Comparison of ENCODE assay signal across 29 cellular contexts in genomic region chr2:212929971-212930370, GRCh38.
"Had no signal": no experiment of that assay in that cellular context is flagged by ENCODE, and none has a peak within 500 bp of the region (broad histone marks: within the 10 kb centered on the region; RNA-seq: fewer than 3 reads in every experiment).

No MANE protein-coding gene starts in this region.

- H3K36me3 Mint-ChIP-seq: activated naive CD4-positive, alpha-beta T cell treated with anti-CD3 and anti-CD28 coated beads, Interleukin-2, amount 10 ng/mL, durations not matched to agents 7 days and 5 days; activated naive CD8-positive, alpha-beta T cell; brain had no signal

- H3K27ac Mint-ChIP-seq: activated CD4-positive, alpha-beta T cell treated with anti-CD3 and anti-CD28 coated beads, Interleukin-2, amount 10 ng/mL, durations not matched to agents 24 days and 14 days; activated naive CD4-positive, alpha-beta T cell treated with anti-CD3 and anti-CD28 coated beads, Interleukin-2, amount 10 ng/mL, durations not matched to agents 7 days and 5 days; activated naive CD8-positive, alpha-beta T cell; activated naive CD8-positive, alpha-beta T cell treated with anti-CD3 and anti-CD28 coated beads, Interleukin-2, amount 50 U/mL, for 24 hours; activated T-helper 1 cell treated with anti-CD3 and anti-CD28 coated beads, Interleukin-12 subunit alpha, Interleukin-12 subunit beta, Interleukin-2, Interleukin-4 antibody, amounts not matched to agents 30 ng/mL and 10 ng/mL and 1 ng/mL, durations not matched to agents 14 hours and 24 hours and 36 hours; brain had no signal

- H3K4me1 Mint-ChIP-seq: activated CD4-positive, alpha-beta T cell treated with anti-CD3 and anti-CD28 coated beads, Interleukin-2, amount 10 ng/mL, durations not matched to agents 24 days and 14 days; activated naive CD4-positive, alpha-beta T cell treated with anti-CD3 and anti-CD28 coated beads, Interleukin-2, amount 10 ng/mL, durations not matched to agents 7 days and 5 days had no signal

- H3K4me3 Mint-ChIP-seq: activated CD4-positive, alpha-beta T cell treated with anti-CD3 and anti-CD28 coated beads, Interleukin-2, amount 10 ng/mL, durations not matched to agents 24 days and 14 days; activated naive CD4-positive, alpha-beta T cell treated with anti-CD3 and anti-CD28 coated beads, Interleukin-2, amount 10 ng/mL, durations not matched to agents 7 days and 5 days; activated naive CD8-positive, alpha-beta T cell; activated naive CD8-positive, alpha-beta T cell treated with anti-CD3 and anti-CD28 coated beads, Interleukin-2, amount 50 U/mL, for 24 hours; activated T-helper 1 cell treated with anti-CD3 and anti-CD28 coated beads, Interleukin-12 subunit alpha, Interleukin-12 subunit beta, Interleukin-2, Interleukin-4 antibody, amounts not matched to agents 30 ng/mL and 10 ng/mL and 1 ng/mL, durations not matched to agents 14 hours and 24 hours and 36 hours; brain had no signal

- ATAC-seq: PC-3, Right ventricle myocardium inferior had no signal

- H3K27me3 Mint-ChIP-seq: activated CD4-positive, alpha-beta T cell treated with anti-CD3 and anti-CD28 coated beads, Interleukin-2, amount 10 ng/mL, durations not matched to agents 24 days and 14 days; activated naive CD4-positive, alpha-beta T cell treated with anti-CD3 and anti-CD28 coated beads, Interleukin-2, amount 10 ng/mL, durations not matched to agents 7 days and 5 days; activated naive CD8-positive, alpha-beta T cell; brain had no signal

- H3K9me3 Mint-ChIP-seq: activated naive CD4-positive, alpha-beta T cell treated with anti-CD3 and anti-CD28 coated beads, Interleukin-2, amount 10 ng/mL, durations not matched to agents 7 days and 5 days; activated naive CD8-positive, alpha-beta T cell treated with anti-CD3 and anti-CD28 coated beads, Interleukin-2, amount 50 U/mL, for 24 hours; activated T-helper 1 cell treated with anti-CD3 and anti-CD28 coated beads, Interleukin-12 subunit alpha, Interleukin-12 subunit beta, Interleukin-2, Interleukin-4 antibody, amounts not matched to agents 30 ng/mL and 10 ng/mL and 1 ng/mL, durations not matched to agents 14 hours and 24 hours and 36 hours had no signal

- DNase-seq: activated CD4-positive, alpha-beta T cell treated with anti-CD3 and anti-CD28 coated beads, Interleukin-2, amount 10 ng/mL, durations not matched to agents 24 days and 14 days; activated CD4-positive, alpha-beta T cell treated with anti-CD3 and anti-CD28 coated beads, Interleukin-2, amount 50 U/mL, for 4 hours; activated CD8-positive, alpha-beta memory T cell treated with anti-CD3 and anti-CD28 coated beads, Interleukin-2, amount 50 U/mL, for 4 hours; activated effector memory CD4-positive, alpha-beta T cell treated with Interleukin-2 at 50 U/mL for 16 hours; activated naive CD4-positive, alpha-beta T cell treated with anti-CD3 and anti-CD28 coated beads, Interleukin-2, amount 10 ng/mL, durations not matched to agents 7 days and 5 days; activated naive CD8-positive, alpha-beta T cell treated with anti-CD3 and anti-CD28 coated beads, Interleukin-2, amount 50 U/mL, for 24 hours; anterior cingulate cortex; central memory CD4-positive, alpha-beta T cell; MM.1S; MV-4-11; NCI-H1092; NCI-H1436 treated with DMSO at 0.1 percent for 48 hours; NCI-H1694 treated with DMSO at 0.1 percent for 48 hours; NCI-H2029; NCI-H2171; NCI-H510A; NCI-H526; NCI-H748 treated with DMSO at 0.1 percent for 48 hours; NK-92 treated with Interleukin-12 subunit alpha and Interleukin-12 subunit beta, amount 100 ng/mL, for 24 hours; PC-3; SIG-M5; SW 1271; T-helper 1 cell had no signal

- H3K27ac ChIP-seq: KMS-11, RWPE1 had no signal
